Comparison of ENCODE assay signal across 8 cellular contexts in the genomic region with DNA sequence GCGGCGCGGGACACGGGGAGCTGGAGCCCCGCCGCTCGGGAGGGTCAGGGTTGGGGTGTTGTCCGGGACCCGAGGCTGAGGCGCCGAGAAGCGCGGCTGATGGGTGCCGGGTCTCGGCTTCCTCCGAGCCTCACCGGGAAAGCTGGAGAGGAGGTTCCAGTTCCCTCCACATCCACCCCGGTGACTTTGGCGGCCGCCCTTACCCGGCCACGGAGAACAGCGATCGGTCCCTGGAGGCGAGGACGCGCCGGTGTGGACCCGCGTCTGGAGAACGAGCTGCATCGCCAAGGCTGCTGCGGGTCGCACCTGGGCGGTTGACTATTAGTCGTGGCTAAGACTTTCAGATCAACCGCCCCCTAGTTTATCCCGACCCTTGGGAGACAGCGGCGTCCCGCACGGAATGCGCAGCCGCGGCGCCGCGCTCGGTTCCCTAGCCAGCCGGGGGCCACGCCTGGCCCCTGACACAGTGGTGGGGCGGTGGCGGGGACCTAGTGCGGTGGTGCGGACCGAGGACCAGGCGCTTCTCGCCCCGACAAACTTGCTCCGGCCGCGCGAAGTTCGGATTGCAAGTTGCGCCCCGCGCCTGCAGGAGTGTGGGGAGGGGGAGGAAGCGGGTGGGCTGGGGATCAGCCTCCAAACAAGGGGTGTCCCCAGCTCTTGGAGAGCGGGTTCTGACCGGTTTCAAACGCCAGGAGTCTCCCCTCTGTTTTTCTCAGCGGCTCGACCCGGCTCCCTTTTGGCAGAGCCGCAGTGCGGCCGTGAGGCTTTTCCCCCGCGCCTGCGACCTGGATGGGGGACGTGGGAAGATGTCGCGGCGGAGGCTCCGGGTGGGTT. TPM values are rescaled to one million over a fixed set of nuclear protein-coding genes. Genes with fewer than 3 reads are reported as not detected.
DNase-seq lines count a peak whose midpoint lies in the region; ATAC-seq and TF ChIP-seq lines count a peak whose summit lies in the region.

No MANE protein-coding gene starts in this region.

- peaks cover 6% of the 10 kb centered on the region for H3K36me3 Mint-ChIP-seq in brain

- no peak for ATAC-seq in HG03135 (IDR thresholded peaks at IDR 0.05; ENCODE audit: unreplicated experiment)

- H3K4me3 ChIP-seq in iPS-20b (ENCODE audit: low read length) (peak overlapping the region; percentile 67), skeletal muscle tissue (ENCODE audit: low read length in 3 of 3) (peak overlapping the region; percentile 63 to 77 (median 72))

- H3K9me3 ChIP-seq in iPS-20b (ENCODE audit: insufficient read depth, low read depth, low read length) (no peaks in the 10 kb centered on the region), skeletal muscle tissue (ENCODE audit: control insufficient read depth in 3 of 3, low read length in 3 of 3) (no peaks in the 10 kb centered on the region)

- peaks cover 16% of the 10 kb centered on the region for H3K4me1 Mint-ChIP-seq in brain

- H3K36me3 ChIP-seq in iPS-20b (ENCODE audit: insufficient read depth, low read depth, low read length) (no peaks in the 10 kb centered on the region), skeletal muscle tissue (ENCODE audit: control insufficient read depth in 3 of 3, insufficient read depth in 3 of 3, low read length in 3 of 3) (no peaks in the 10 kb centered on the region)

- peaks cover 81% of the 10 kb centered on the region for H3K27me3 Mint-ChIP-seq in brain

- H3K9me3 Mint-ChIP-seq in brain = peaks cover 0 to 7% (median 3%) of the 10 kb centered on the region in 5 experiments

- no peak overlapping the region for H3K27ac ChIP-seq in iPS-20b (ENCODE audit: low read length)
- H3K27ac ChIP-seq in skeletal muscle tissue (ENCODE audit: low read depth, low read length) = no peak overlapping the region

- DNase-seq in activated naive CD4-positive, alpha-beta T cell treated with Interleukin-2 at 50 U/mL for 16 hours = peak; percentile 17
- no peak for DNase-seq in activated naive CD4-positive, alpha-beta T cell (lab: John Stamatoyannopoulos, UW)
- peak; percentile 50 for DNase-seq in NCI-H526 treated with DMSO at 0.1 percent for 48 hours (lab: John Stamatoyannopoulos, UW)
- no peak for DNase-seq in putamen (ENCODE audit: low spot score)

- no peak for TF ChIP-seq CTCF in brain (conservative IDR thresholded peaks at IDR 0.05)

- H3K9ac ChIP-seq in iPS-20b (ENCODE audit: low read depth, low read length) = peak overlapping the region; percentile 80; the same call in 1 of the 2 replicates
- H3K9ac ChIP-seq in skeletal muscle tissue (ENCODE audit: low read depth in 1 of 3, low read length in 3 of 3) = peak overlapping the region in 2 of 3 donors; percentile 45 to 50

- H3K4me1 ChIP-seq in iPS-20b (ENCODE audit: insufficient read depth, low read length) (peaks cover 16% of the 10 kb centered on the region), skeletal muscle tissue (ENCODE audit: control insufficient read depth in 3 of 3, insufficient read depth in 3 of 3, low read length in 3 of 3) (peaks cover 11 to 16% (median 15%) of the 10 kb centered on the region in 3 donors)

- H3K27me3 ChIP-seq in iPS-20b (ENCODE audit: insufficient read depth, low read length) (peaks cover 57% of the 10 kb centered on the region), skeletal muscle tissue (ENCODE audit: control insufficient read depth in 3 of 3, insufficient read depth in 3 of 3, low read length in 3 of 3) (peaks cover 26 to 52% (median 45%) of the 10 kb centered on the region in 3 donors)

- H3K4me3 Mint-ChIP-seq in brain = peak overlapping the region; percentile 75 to 81 (median 79)

- H3K27ac Mint-ChIP-seq in brain = no peak overlapping the region

RNA-seq across cellular contexts. Expression of gene FHDC1, which starts 0.5 kb away (rescaled TPM):
- 1.6 TPM for polyA plus RNA-seq in brain (ENCODE audit: insufficient read depth, low read depth, low replicate concordance)
- total RNA-seq in skeletal muscle tissue = 3.7 TPM

Comparison
In these comparisons a context has a peak if more than half of its experiments do, and no peak if none do; other contexts are left out.
1. DNase-seq: peak in activated naive CD4-positive, alpha-beta T cell treated with Interleukin-2 at 50 U/mL for 16 hours (single experiment) and NCI-H526 treated with DMSO at 0.1 percent for 48 hours (single experiment); none in activated naive CD4-positive, alpha-beta T cell (0 of 4) and putamen (single experiment).